16 cellular contexts compared by ENCODE assay signal in the genomic region with DNA sequence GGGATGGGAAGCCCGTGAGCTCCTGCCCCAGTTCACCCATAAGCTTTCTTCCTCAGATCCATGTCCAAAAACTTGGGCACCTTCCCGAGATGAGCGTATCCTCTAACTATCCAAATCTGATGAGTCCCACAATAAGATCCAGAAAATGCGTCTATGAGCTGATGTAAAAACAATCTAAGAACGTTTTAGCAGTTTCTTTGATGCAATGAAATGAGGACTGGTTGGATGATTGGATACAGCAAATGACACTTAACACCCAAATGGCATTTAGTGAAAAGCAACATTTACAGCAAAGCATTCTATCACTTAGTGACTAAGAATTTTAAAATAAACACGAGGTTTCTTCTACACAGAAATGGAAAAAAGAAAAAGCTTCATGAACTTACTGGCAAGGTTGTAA.
A peak's percentile ranks its signal among the peaks of the same experiment; 100 is the strongest.
DNase-seq lines count a peak whose midpoint lies in the region; ATAC-seq and TF ChIP-seq lines count a peak whose summit lies in the region.
"Had no signal": no experiment of that assay in that cellular context is flagged by ENCODE, and none has a peak within 500 bp of the region (broad histone marks: within the 10 kb centered on the region; RNA-seq: fewer than 3 reads in every experiment).

No MANE protein-coding gene starts in this region.

- H3K27ac ChIP-seq in gastroesophageal sphincter (peak overlapping the region; percentile 87 to 93 (median 90)), stomach smooth muscle (ENCODE audit: low read length) (peak overlapping the region; percentile 92), mesendoderm (ENCODE audit: low read depth, low read length) (no peak overlapping the region)

- no peaks in the 10 kb centered on the region for H3K27me3 ChIP-seq in gastroesophageal sphincter
- no peaks in the 10 kb centered on the region for H3K27me3 ChIP-seq in stomach smooth muscle (ENCODE audit: control insufficient read depth in 1 of 2, insufficient read depth in 2 of 2, low read length in 2 of 2)
- H3K27me3 ChIP-seq in mesendoderm (ENCODE audit: insufficient read depth, low read length, poor library complexity), result no peaks in the 10 kb centered on the region

- no peak overlapping the region for H2AK5ac ChIP-seq in mesendoderm (ENCODE audit: low read length)

- 15 to 45% methylated on average over 2 to 6 of the region's 6 CpGs for WGBS in gastroesophageal sphincter (ENCODE audit: low coverage in 1 of 2), 2 donors
- WGBS in mesendoderm (ENCODE audit: extremely low coverage, insufficient coverage, low lambda C conversion rate), result no CpG with 5 or more reads among the region's 6 CpGs

- H3K4me3 ChIP-seq in gastroesophageal sphincter (no peak overlapping the region), stomach smooth muscle (ENCODE audit: low read length in 2 of 2) (no peak overlapping the region), mesendoderm (ENCODE audit: low read length) (no peak overlapping the region)

- H3K56ac ChIP-seq in mesendoderm (ENCODE audit: low read length), result no peak overlapping the region

- no peak for TF ChIP-seq EP300 in gastroesophageal sphincter (IDR thresholded peaks at IDR 0.05)

- H3K36me3 Mint-ChIP-seq in activated CD4-positive, alpha-beta T cell treated with anti-CD3 and anti-CD28 coated beads, Interleukin-2, amount 10 ng/mL, durations not matched to agents 24 days and 14 days (ENCODE audit: low read depth), result peaks cover 78% of the 10 kb centered on the region
- H3K36me3 Mint-ChIP-seq in activated T-helper 1 cell treated with anti-CD3 and anti-CD28 coated beads, Interleukin-12 subunit alpha, Interleukin-12 subunit beta, Interleukin-2, Interleukin-4 antibody, amounts not matched to agents 30 ng/mL and 10 ng/mL and 1 ng/mL, durations not matched to agents 14 hours and 24 hours and 36 hours (ENCODE audit: low read depth), result peaks cover 57% of the 10 kb centered on the region

- H3K4me1 ChIP-seq in gastroesophageal sphincter (peaks cover 45 to 100% (median 74%) of the 10 kb centered on the region in 3 donors), stomach smooth muscle (ENCODE audit: control insufficient read depth, insufficient read depth, low read length) (peaks cover 59% of the 10 kb centered on the region), mesendoderm (ENCODE audit: control insufficient read depth, low read depth, low read length) (peaks cover 8% of the 10 kb centered on the region)

- H3K9ac ChIP-seq in stomach smooth muscle (ENCODE audit: low read length in 2 of 2) (peak overlapping the region in 1 of 2 donors; percentile 73), mesendoderm (ENCODE audit: low read length) (no peak overlapping the region)

- H3K27ac Mint-ChIP-seq in activated CD4-positive, alpha-beta T cell treated with anti-CD3 and anti-CD28 coated beads, Interleukin-2, amount 10 ng/mL, durations not matched to agents 24 days and 14 days, result peak overlapping the region; percentile 67
- peak overlapping the region; percentile 32 for H3K27ac Mint-ChIP-seq in activated T-helper 1 cell treated with anti-CD3 and anti-CD28 coated beads, Interleukin-12 subunit alpha, Interleukin-12 subunit beta, Interleukin-2, Interleukin-4 antibody, amounts not matched to agents 30 ng/mL and 10 ng/mL and 1 ng/mL, durations not matched to agents 14 hours and 24 hours and 36 hours
- H3K27ac Mint-ChIP-seq: activated B cell treated with CpG ODN at 0.5 μM for 24 hours had no signal

- peaks cover 54% of the 10 kb centered on the region for H3K4me1 Mint-ChIP-seq in activated CD4-positive, alpha-beta T cell treated with anti-CD3 and anti-CD28 coated beads, Interleukin-2, amount 10 ng/mL, durations not matched to agents 24 days and 14 days
- peaks cover 58% of the 10 kb centered on the region for H3K4me1 Mint-ChIP-seq in activated T-helper 1 cell treated with anti-CD3 and anti-CD28 coated beads, Interleukin-12 subunit alpha, Interleukin-12 subunit beta, Interleukin-2, Interleukin-4 antibody, amounts not matched to agents 30 ng/mL and 10 ng/mL and 1 ng/mL, durations not matched to agents 14 hours and 24 hours and 36 hours (ENCODE audit: low read depth)

- H3K9me3 Mint-ChIP-seq in activated CD4-positive, alpha-beta T cell treated with anti-CD3 and anti-CD28 coated beads, Interleukin-2, amount 10 ng/mL, durations not matched to agents 24 days and 14 days, result no peaks in the 10 kb centered on the region
- peaks cover 7% of the 10 kb centered on the region for H3K9me3 Mint-ChIP-seq in activated T-helper 1 cell treated with anti-CD3 and anti-CD28 coated beads, Interleukin-12 subunit alpha, Interleukin-12 subunit beta, Interleukin-2, Interleukin-4 antibody, amounts not matched to agents 30 ng/mL and 10 ng/mL and 1 ng/mL, durations not matched to agents 14 hours and 24 hours and 36 hours
- H3K9me3 Mint-ChIP-seq: activated B cell treated with CpG ODN at 0.5 μM for 24 hours, brain had no signal

- no peaks in the 10 kb centered on the region for H3K79me1 ChIP-seq in mesendoderm (ENCODE audit: low read length)

- no peak for ATAC-seq in gastroesophageal sphincter
- no peak for ATAC-seq in HG03159 (IDR thresholded peaks at IDR 0.05; ENCODE audit: unreplicated experiment)
- ATAC-seq: SK-N-SH treated with all-trans-retinoic acid at 6 μM for 48 hours had no signal

- H3K23ac ChIP-seq in mesendoderm (ENCODE audit: low read length), result no peak overlapping the region

- H4K5ac ChIP-seq in mesendoderm (ENCODE audit: low read length), result no peak overlapping the region

- H2BK15ac ChIP-seq in mesendoderm (replicated peaks; ENCODE audit: low read depth), result no peak overlapping the region

- H4K8ac ChIP-seq in mesendoderm (ENCODE audit: low read depth, low read length), result no peak overlapping the region

- DNase-seq in activated CD4-positive, alpha-beta T cell treated with anti-CD3 and anti-CD28 coated beads, Interleukin-2, amount 10 ng/mL, durations not matched to agents 24 days and 14 days, result no peak
- DNase-seq in activated CD4-positive, alpha-beta T cell treated with anti-CD3 and anti-CD28 coated beads for 1 hour, result no peak
- no peak for DNase-seq in activated T-helper 1 cell treated with anti-CD3 and anti-CD28 coated beads, Interleukin-12 subunit alpha, Interleukin-12 subunit beta, Interleukin-2, Interleukin-4 antibody, amounts not matched to agents 30 ng/mL and 10 ng/mL and 1 ng/mL, durations not matched to agents 14 hours and 24 hours and 36 hours (ENCODE audit: low spot score)
- DNase-seq in NCI-H1048 (lab: John Stamatoyannopoulos, UW), result no peak
- no peak for DNase-seq in mesendoderm
- DNase-seq: activated B cell treated with CpG ODN at 0.5 μM for 24 hours; activated T-cell treated with anti-CD3 and anti-CD28 coated beads for 4 hours; effector CD8-positive, alpha-beta T cell; NCI-H1105 treated with DMSO at 0.1 percent for 48 hours; NCI-H446; stimulated activated CD4-positive, alpha-beta T cell treated with anti-CD3 and anti-CD28 coated beads, Interleukin-2, amount 100 ng/mL, for 48 hours had no signal

- no peak overlapping the region for H2BK120ac ChIP-seq in mesendoderm (ENCODE audit: low read depth, low read length)

- no peak overlapping the region for H3K18ac ChIP-seq in mesendoderm (ENCODE audit: low read length)

- no peak for TF ChIP-seq POLR2A in gastroesophageal sphincter (IDR thresholded peaks at IDR 0.05)

- H2BK5ac ChIP-seq in mesendoderm (ENCODE audit: low read length), result no peak overlapping the region

- H3K9me3 ChIP-seq in gastroesophageal sphincter (no peaks in the 10 kb centered on the region), stomach smooth muscle (ENCODE audit: control insufficient read depth in 2 of 2, low read length in 2 of 2) (no peaks in the 10 kb centered on the region)

- H3K4me3 Mint-ChIP-seq in activated CD4-positive, alpha-beta T cell treated with anti-CD3 and anti-CD28 coated beads, Interleukin-2, amount 10 ng/mL, durations not matched to agents 24 days and 14 days, result no peak overlapping the region
- H3K4me3 Mint-ChIP-seq in activated T-helper 1 cell treated with anti-CD3 and anti-CD28 coated beads, Interleukin-12 subunit alpha, Interleukin-12 subunit beta, Interleukin-2, Interleukin-4 antibody, amounts not matched to agents 30 ng/mL and 10 ng/mL and 1 ng/mL, durations not matched to agents 14 hours and 24 hours and 36 hours, result no peak overlapping the region
- H3K4me3 Mint-ChIP-seq: activated B cell treated with CpG ODN at 0.5 μM for 24 hours, brain had no signal

- TF ChIP-seq CTCF in gastroesophageal sphincter (IDR thresholded peaks at IDR 0.05), result no peak

- H3K4ac ChIP-seq in mesendoderm (ENCODE audit: low read depth, low read length), result no peak overlapping the region

- no peaks in the 10 kb centered on the region for H3K79me2 ChIP-seq in mesendoderm (ENCODE audit: control insufficient read depth, insufficient read depth, low read length)

- no peak overlapping the region for H3K4me2 ChIP-seq in mesendoderm (ENCODE audit: low read length)

- H3K27me3 Mint-ChIP-seq in activated CD4-positive, alpha-beta T cell treated with anti-CD3 and anti-CD28 coated beads, Interleukin-2, amount 10 ng/mL, durations not matched to agents 24 days and 14 days, result no peaks in the 10 kb centered on the region
- H3K27me3 Mint-ChIP-seq in activated T-helper 1 cell treated with anti-CD3 and anti-CD28 coated beads, Interleukin-12 subunit alpha, Interleukin-12 subunit beta, Interleukin-2, Interleukin-4 antibody, amounts not matched to agents 30 ng/mL and 10 ng/mL and 1 ng/mL, durations not matched to agents 14 hours and 24 hours and 36 hours (ENCODE audit: insufficient read depth), result no peaks in the 10 kb centered on the region
- H3K27me3 Mint-ChIP-seq: activated B cell treated with CpG ODN at 0.5 μM for 24 hours had no signal

- H3K36me3 ChIP-seq in gastroesophageal sphincter (peaks cover 3 to 33% of the 10 kb centered on the region in 2 donors), stomach smooth muscle (ENCODE audit: control insufficient read depth in 2 of 2, insufficient read depth in 2 of 2, low read length in 2 of 2) (peaks cover 10 to 11% of the 10 kb centered on the region in 2 donors), mesendoderm (ENCODE audit: control insufficient read depth, insufficient read depth, low read length) (no peaks in the 10 kb centered on the region)

- intact Hi-C loops in activated CD4-positive, alpha-beta T cell treated with anti-CD3 and anti-CD28 coated beads, Interleukin-2, amount 10 ng/mL, durations not matched to agents 24 days and 14 days (cut with micrococcal nuclease), result no loop called here
- intact Hi-C loops in activated T-helper 1 cell treated with anti-CD3 and anti-CD28 coated beads, Interleukin-12 subunit alpha, Interleukin-12 subunit beta, Interleukin-2, Interleukin-4 antibody, amounts not matched to agents 30 ng/mL and 10 ng/mL and 1 ng/mL, durations not matched to agents 14 hours and 24 hours and 36 hours (cut with micrococcal nuclease), result no loop called here
